29 cellular contexts compared by ENCODE assay signal in the genomic region with DNA sequence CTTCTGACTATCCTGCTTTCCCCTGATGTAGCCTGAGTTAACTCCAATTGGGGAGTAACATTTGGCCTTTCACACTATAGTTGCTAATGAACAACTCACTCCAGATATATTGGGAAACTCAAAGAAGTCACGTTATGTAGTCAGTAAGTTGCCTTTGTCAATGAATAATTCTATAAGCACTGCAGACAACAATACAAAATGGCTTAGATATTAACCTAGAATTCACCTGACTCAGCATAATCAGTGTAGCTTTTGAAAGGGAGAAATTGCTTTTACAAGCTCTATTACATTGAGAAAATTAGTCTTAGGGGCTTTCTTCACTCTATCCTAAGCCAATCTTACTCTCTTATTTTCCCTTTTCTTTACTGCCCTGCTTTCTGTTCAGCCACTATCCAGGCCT.
"Had no signal": no experiment of that assay in that cellular context is flagged by ENCODE, and none has a peak within 500 bp of the region (broad histone marks: within the 10 kb centered on the region; RNA-seq: fewer than 3 reads in every experiment).

No MANE protein-coding gene starts in this region.

- H3K9me3 ChIP-seq: Peyer's patch had no signal

- H3K27me3 ChIP-seq: brain microvascular endothelial cell, Peyer's patch had no signal

- ATAC-seq: activated CD8-positive, alpha-beta T cell treated with anti-CD3 and anti-CD28 coated beads for 36 hours; activated T-helper 17 cell treated with anti-CD3 and anti-CD28 coated beads, Interleukin-2, amount 50 U/mL, for 72 hours; PC-3 had no signal

- DNase-seq: activated CD4-positive, alpha-beta T cell treated with anti-CD3 and anti-CD28 coated beads, Interleukin-2, amount 10 ng/mL, durations not matched to agents 24 days and 14 days; activated CD4-positive, alpha-beta T cell treated with anti-CD3 and anti-CD28 coated beads, Interleukin-2, amount 50 U/mL, for 4 hours; activated CD8-positive, alpha-beta T cell treated with anti-CD3 and anti-CD28 coated beads for 36 hours; activated effector memory CD4-positive, alpha-beta T cell treated with anti-CD3 and anti-CD28 coated beads, Interleukin-2, amount 50 U/mL, for 16 hours; activated naive CD4-positive, alpha-beta T cell; activated naive CD4-positive, alpha-beta T cell treated with anti-CD3 and anti-CD28 coated beads, Interleukin-2, amount 50 U/mL, for 16 hours; activated naive CD8-positive, alpha-beta T cell treated with anti-CD3 and anti-CD28 coated beads for 36 hours; activated T-cell treated with anti-CD3 and anti-CD28 coated beads, Interleukin-2, amount 50 U/mL, for 1 hour; activated T-cell treated with anti-CD3 and anti-CD28 coated beads, Interleukin-2, amount 50 U/mL, for 72 hours; aorta; brain microvascular endothelial cell; central memory CD4-positive, alpha-beta T cell; Karpas-422; NCI-H1105; NCI-H1436; NCI-H1694; NCI-H1930; NCI-H2081 treated with DMSO at 0.1 percent for 48 hours; NCI-H345; NCI-H510A; NCI-H526; NCI-H748 treated with DMSO at 0.1 percent for 48 hours; NK-92 treated with Interleukin-12 subunit alpha and Interleukin-12 subunit beta, amount 100 ng/mL, for 24 hours; PC-3; Peyer's patch; RPMI8226; SHP77 treated with DMSO at 0.1 percent for 48 hours; T1000 had no signal

- H3K4me1 ChIP-seq: Peyer's patch had no signal

- H3K4me3 ChIP-seq: Peyer's patch had no signal

- H3K27ac ChIP-seq: brain microvascular endothelial cell, Peyer's patch had no signal

- H3K36me3 ChIP-seq: brain microvascular endothelial cell, Peyer's patch had no signal
